Comparison of ENCODE assay signal across 17 cellular contexts in the genomic region with DNA sequence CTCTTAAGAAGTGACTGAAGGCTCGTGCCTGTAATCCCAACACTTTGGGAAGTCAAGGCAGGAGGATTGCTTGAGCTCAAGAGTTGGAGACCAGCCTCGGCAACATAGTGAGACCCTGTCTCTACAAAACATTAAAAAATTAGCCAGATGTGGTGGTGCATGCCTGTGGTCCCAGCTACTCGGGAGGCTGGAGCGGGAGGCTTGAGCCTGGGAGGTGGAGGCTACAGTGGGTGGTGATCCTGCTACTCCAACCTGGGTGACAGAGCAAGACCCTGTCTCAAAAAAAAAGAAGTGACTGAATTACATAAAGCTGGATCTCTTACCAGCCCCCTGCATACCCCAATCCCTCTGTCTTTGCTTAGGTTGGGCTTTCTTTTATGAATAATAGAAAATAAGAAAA. TPM values are rescaled to one million over a fixed set of nuclear protein-coding genes. Genes with fewer than 3 reads are reported as not detected.
DNase-seq lines count a peak whose midpoint lies in the region; ATAC-seq, FAIRE-seq and TF ChIP-seq lines count a peak whose summit lies in the region.
"Had no signal": no experiment of that assay in that cellular context is flagged by ENCODE, and none has a peak within 500 bp of the region (broad histone marks: within the 10 kb centered on the region; RNA-seq: fewer than 3 reads in every experiment).

No MANE protein-coding gene starts in this region.

- POLR2A ChIA-PET in HepG2 (lab: Yijun Ruan, JAX), result interaction anchor here (1.6 to 4.8 kb wide), 5 partner anchors 21 to 120 kb away, joined by 5 to 37 read pairs (median 8); a partner anchor contains a TSS

- H3K4me1 Mint-ChIP-seq in neural progenitor cell, result peaks cover 83% of the 10 kb centered on the region
- H3K4me1 Mint-ChIP-seq in activated naive CD8-positive, alpha-beta T cell treated with anti-CD3 and anti-CD28 coated beads, Interleukin-2, amount 50 U/mL, for 24 hours, result no peaks in the 10 kb centered on the region

- no peak overlapping the region for H2AFZ ChIP-seq in HepG2 (ENCODE audit: low read length)
- H2AFZ ChIP-seq in hepatocyte, result no peak overlapping the region
- H2AFZ ChIP-seq in neural progenitor cell (replicated peaks), result no peak overlapping the region
- H2AFZ ChIP-seq: PC-9 had no signal

- ATAC-seq in HepG2 (no peak), right lobe of liver (no peak), HG02970 (IDR thresholded peaks at IDR 0.05; ENCODE audit: low FRiP score, unreplicated experiment) (no peak), HG03280 (IDR thresholded peaks at IDR 0.05; ENCODE audit: unreplicated experiment) (no peak)
- no peak for ATAC-seq in activated naive CD8-positive, alpha-beta T cell treated with anti-CD3 and anti-CD28 coated beads, Interleukin-2, amount 50 U/mL, for 24 hours

- no peak overlapping the region for H3K4me3 ChIP-seq in HepG2 (replicated peaks in 1 of 3; ENCODE audit: insufficient read depth in 1 of 3, low read depth in 2 of 3, low read length in 3 of 3)
- no peak overlapping the region for H3K4me3 ChIP-seq in right lobe of liver
- no peak overlapping the region for H3K4me3 ChIP-seq in hepatocyte
- H3K4me3 ChIP-seq in neural progenitor cell, result no peak overlapping the region
- H3K4me3 ChIP-seq: HAP-1, MG63, PC-9, SK-N-MC had no signal

- no peak for TF ChIP-seq CTCF in HepG2 (CRISPR knock-in tag; IDR thresholded peaks at IDR 0.05)
- no peak for TF ChIP-seq CTCF in right lobe of liver (IDR thresholded peaks at IDR 0.05)
- TF ChIP-seq CTCF in hepatocyte (IDR thresholded peaks at IDR 0.05; ENCODE audit: poor library complexity), result no peak
- no peak for TF ChIP-seq CTCF in neural progenitor cell (IDR thresholded peaks at IDR 0.05)

- no peak for DNase-seq in HepG2 (ENCODE audit: low spot score)
- no peak for DNase-seq in right lobe of liver
- DNase-seq in hepatocyte (ENCODE audit: low spot score), result no peak
- no peak for DNase-seq in neural progenitor cell (ENCODE audit: low spot score)
- DNase-seq in activated naive CD8-positive, alpha-beta T cell treated with anti-CD3 and anti-CD28 coated beads, Interleukin-2, amount 50 U/mL, for 24 hours, result no peak
- DNase-seq in NCI-H526 (lab: John Stamatoyannopoulos, UW), result no peak
- DNase-seq: C1 segment of cervical spinal cord, MG63, NCI-H1694 treated with DMSO at 0.1 percent for 48 hours, NCI-H446 treated with DMSO at 0.1 percent for 48 hours, NCI-H774 had no signal

- H3K27ac ChIP-seq in HepG2 (ENCODE audit: extremely low read length, insufficient read depth, low read length), result peak overlapping the region; percentile 89
- no peak overlapping the region for H3K27ac ChIP-seq in right lobe of liver
- peak overlapping the region; percentile 84 for H3K27ac ChIP-seq in hepatocyte
- no peak overlapping the region for H3K27ac ChIP-seq in neural progenitor cell
- H3K27ac ChIP-seq: PC-9, SK-N-MC had no signal

- FAIRE-seq in HepG2 (lab: Jason Lieb, UNC), result no peak

- H3K9me3 ChIP-seq in HepG2 (ENCODE audit: low read length), result no peaks in the 10 kb centered on the region
- no peaks in the 10 kb centered on the region for H3K9me3 ChIP-seq in right lobe of liver
- no peaks in the 10 kb centered on the region for H3K9me3 ChIP-seq in hepatocyte (ENCODE audit: low read depth)
- no peaks in the 10 kb centered on the region for H3K9me3 ChIP-seq in neural progenitor cell (ENCODE audit: low read depth)
- H3K9me3 ChIP-seq: HAP-1, MG63 had no signal

- H3K36me3 Mint-ChIP-seq in neural progenitor cell, result peaks cover 32% of the 10 kb centered on the region
- no peaks in the 10 kb centered on the region for H3K36me3 Mint-ChIP-seq in activated naive CD8-positive, alpha-beta T cell treated with anti-CD3 and anti-CD28 coated beads, Interleukin-2, amount 50 U/mL, for 24 hours (ENCODE audit: low read depth)

- no peaks in the 10 kb centered on the region for H3K27me3 ChIP-seq in HepG2 (ENCODE audit: control insufficient read depth in 1 of 2, insufficient read depth in 2 of 2, low read length in 2 of 2)
- no peaks in the 10 kb centered on the region for H3K27me3 ChIP-seq in right lobe of liver
- H3K27me3 ChIP-seq in hepatocyte, result no peaks in the 10 kb centered on the region
- H3K27me3 ChIP-seq in neural progenitor cell, result no peaks in the 10 kb centered on the region
- H3K27me3 ChIP-seq: MG63 had no signal

- H4K20me1 ChIP-seq in HepG2 (ENCODE audit: insufficient read depth, low read length), result no peaks in the 10 kb centered on the region
- no peaks in the 10 kb centered on the region for H4K20me1 ChIP-seq in hepatocyte (ENCODE audit: insufficient read depth, poor library complexity, severe bottlenecking)
- peaks cover 69% of the 10 kb centered on the region for H4K20me1 ChIP-seq in neural progenitor cell (ENCODE audit: low read depth)

- no peak for TF ChIP-seq RAD21 in HepG2 (CRISPR knock-in tag; IDR thresholded peaks at IDR 0.05)

- H3K4me2 ChIP-seq in HepG2 (ENCODE audit: low read depth, low read length), result peak overlapping the region; percentile 90
- H3K4me2 ChIP-seq in hepatocyte, result no peak overlapping the region
- H3K4me2 ChIP-seq in neural progenitor cell, result peak overlapping the region; percentile 76
- H3K4me2 ChIP-seq: PC-9 had no signal

- H3K9me3 Mint-ChIP-seq in neural progenitor cell, result no peaks in the 10 kb centered on the region
- H3K9me3 Mint-ChIP-seq in activated naive CD8-positive, alpha-beta T cell treated with anti-CD3 and anti-CD28 coated beads, Interleukin-2, amount 50 U/mL, for 24 hours, result no peaks in the 10 kb centered on the region

- CTCF ChIA-PET in HepG2 (lab: Yijun Ruan, JAX; ENCODE audit: low intra/inter-chr PET ratio, low total read pairs), result no interaction called here

- no peak for TF ChIP-seq EP300 in HepG2 (IDR thresholded peaks at IDR 0.05; ENCODE audit: low read depth in 2 of 2, low read length in 2 of 2)
- no peak for TF ChIP-seq EP300 in HepG2 (CRISPR knock-in tag; IDR thresholded peaks at IDR 0.05; ENCODE audit: borderline replicate concordance)

- peaks cover 5% of the 10 kb centered on the region for H3K27me3 Mint-ChIP-seq in neural progenitor cell (ENCODE audit: insufficient read depth, low read depth)
- H3K27me3 Mint-ChIP-seq in activated naive CD8-positive, alpha-beta T cell treated with anti-CD3 and anti-CD28 coated beads, Interleukin-2, amount 50 U/mL, for 24 hours, result peaks cover 28% of the 10 kb centered on the region

- H3K27ac Mint-ChIP-seq in neural progenitor cell, result peak overlapping the region; percentile 100
- H3K27ac Mint-ChIP-seq in activated naive CD8-positive, alpha-beta T cell treated with anti-CD3 and anti-CD28 coated beads, Interleukin-2, amount 50 U/mL, for 24 hours, result no peak overlapping the region

- in situ Hi-C loops in HepG2 (cut with HindIII; ENCODE audit: extremely low pct_ligation_motif_present, low pct_unique_long_range_greater_than_20kb), result no loop called here

- peaks cover 66% of the 10 kb centered on the region for H3K79me2 ChIP-seq in HepG2 (ENCODE audit: insufficient read depth, low read length)
- H3K79me2 ChIP-seq in hepatocyte, result peaks cover 34% of the 10 kb centered on the region
- peaks cover 35% of the 10 kb centered on the region for H3K79me2 ChIP-seq in neural progenitor cell (ENCODE audit: low read depth)

- H3K4me1 ChIP-seq in HepG2 (ENCODE audit: insufficient read depth, low read length) (peaks cover 98% of the 10 kb centered on the region), right lobe of liver (peaks cover 0 to 18% (median 6%) of the 10 kb centered on the region in 4 donors), hepatocyte (ENCODE audit: insufficient read depth) (peaks cover 43% of the 10 kb centered on the region), neural progenitor cell (peaks cover 28% of the 10 kb centered on the region)

- BruUV-seq in HepG2 (replicated peaks; lab: Mats Ljungman, UMichigan), result no TSS peak

- peaks cover 41% of the 10 kb centered on the region for H3F3A ChIP-seq in neural progenitor cell (ENCODE audit: low read depth)

- WGBS in HepG2 (ENCODE audit: low lambda C conversion rate), result 96% methylated on average over 4 of the region's 4 CpGs
- 100% methylated on average over 2 of the region's 4 CpGs for whole genome bisulfite sequencing in right lobe of liver (ENCODE audit: insufficient coverage, low coverage, low lambda C conversion rate, missing lambda C conversion rate)
- WGBS in hepatocyte (ENCODE audit: low lambda C conversion rate, missing lambda C conversion rate), result 96% methylated on average over 4 of the region's 4 CpGs

- H3K9ac ChIP-seq in HepG2 (ENCODE audit: insufficient read depth, low read depth, low read length) (peak overlapping the region; percentile 75; the same call in 1 of the 2 replicates), neural progenitor cell (no peak overlapping the region)

- no peak for TF ChIP-seq POLR2A in HepG2 (IDR thresholded peaks at IDR 0.05; ENCODE audit: insufficient read depth in 1 of 2, low read depth in 2 of 2, low read length in 2 of 2)
- no peak for TF ChIP-seq POLR2A in right lobe of liver (IDR thresholded peaks at IDR 0.05)

- H3K36me3 ChIP-seq in HepG2 (replicated peaks in 1 of 2; ENCODE audit: control insufficient read depth in 1 of 2, insufficient read depth in 2 of 2, low read length in 2 of 2), result peaks cover 8% of the 10 kb centered on the region in 2 experiments; a peak in 4 of 5 replicates
- H3K36me3 ChIP-seq in right lobe of liver, result no peaks in the 10 kb centered on the region
- H3K36me3 ChIP-seq in hepatocyte (replicated peaks; ENCODE audit: insufficient read depth, low read depth), result no peaks in the 10 kb centered on the region
- no peaks in the 10 kb centered on the region for H3K36me3 ChIP-seq in neural progenitor cell
- H3K36me3 ChIP-seq: HAP-1, MG63 had no signal

- H3K4me3 Mint-ChIP-seq in neural progenitor cell, result peak overlapping the region; percentile 80
- H3K4me3 Mint-ChIP-seq in activated naive CD8-positive, alpha-beta T cell treated with anti-CD3 and anti-CD28 coated beads, Interleukin-2, amount 50 U/mL, for 24 hours, result no peak overlapping the region

- no peaks in the 10 kb centered on the region for H3K9me2 ChIP-seq in hepatocyte (replicated peaks; ENCODE audit: insufficient read depth)

- intact Hi-C loops in HepG2 (cut with micrococcal nuclease; ENCODE audit: unreplicated experiment) (no loop called here), right lobe of liver (cut with DNase I) (no loop called here)

RNA-seq across cellular contexts. Expression of a gene that starts 58.1 kb away (rescaled TPM):
- total RNA-seq in HepG2 (2016; rRNA removed; fragmentation: Illumina TruSeq; extraction: Trizol) (not detected in 2 replicates), right lobe of liver (not detected), hepatocyte (not detected in 2 replicates), neural progenitor cell (ENCODE audit: low replicate concordance) (not detected in 2 replicates)
- not detected in 2 replicates for total RNA-seq in HepG2 (2016; cell fraction: cytosol; rRNA removed; fragmentation: Illumina TruSeq; extraction: Trizol; ENCODE audit: low read depth)
- total RNA-seq in HepG2 (2016; cell fraction: insoluble cytoplasmic fraction; rRNA removed; fragmentation: Illumina TruSeq; extraction: Trizol), result 0.19 TPM in 1 of 2 replicates, not detected in the other
- total RNA-seq in HepG2 (2016; cell fraction: membrane; rRNA removed; fragmentation: Illumina TruSeq; extraction: Trizol), result not detected in 2 replicates
- total RNA-seq in HepG2 (2016; cell fraction: nucleus; rRNA removed; fragmentation: Illumina TruSeq; extraction: Trizol), result not detected in 2 replicates
- polyA plus RNA-seq in HepG2 (2011; rRNA removed) (not detected in 2 replicates), hepatocyte (0.16 TPM in 1 of 2 replicates, not detected in the other)
- polyA plus RNA-seq in HepG2 (2011; cell fraction: cytosol; rRNA removed), result not detected in 2 replicates
- polyA plus RNA-seq in HepG2 (2011; cell fraction: nucleus; rRNA removed), result not detected in 2 replicates
- polyA plus RNA-seq in HepG2 (2012), result not detected in 2 replicates
- polyA plus RNA-seq in HepG2 (2016; cell fraction: cytosol; fragmentation: Illumina TruSeq; extraction: Trizol; ENCODE audit: low read depth), result 0.25 TPM in 1 of 2 replicates, not detected in the other
- polyA plus RNA-seq in HepG2 (2016; cell fraction: insoluble cytoplasmic fraction; fragmentation: Illumina TruSeq; extraction: Trizol; ENCODE audit: low read depth), result not detected in 2 replicates
- not detected in 2 replicates for polyA plus RNA-seq in HepG2 (2016; cell fraction: membrane; fragmentation: Illumina TruSeq; extraction: Trizol; ENCODE audit: low read depth)
- polyA plus RNA-seq in HepG2 (2016; cell fraction: nucleus; fragmentation: Illumina TruSeq; extraction: Trizol; ENCODE audit: insufficient read depth, low read depth), result not detected in 2 replicates
- not detected in 2 replicates for polyA minus RNA-seq in HepG2 (2011; rRNA and poly(A)+ RNA removed; ENCODE audit: low replicate concordance)
- polyA minus RNA-seq in HepG2 (2011; cell fraction: cytosol; rRNA and poly(A)+ RNA removed), result not detected in 2 replicates
- polyA minus RNA-seq in HepG2 (2011; cell fraction: nucleus; rRNA and poly(A)+ RNA removed), result not detected in 2 replicates
- total RNA-seq: A172, PC-9 had no signal

Comparison
In these comparisons a context has a peak if more than half of its experiments do, and no peak if none do; other contexts are left out.
1. H3K27ac ChIP-seq: peak in HepG2 (single experiment) and hepatocyte (single experiment); none in right lobe of liver (0 of 3) and neural progenitor cell (single experiment).